ENCODE assay signal across 26 cellular contexts in the genomic region with DNA sequence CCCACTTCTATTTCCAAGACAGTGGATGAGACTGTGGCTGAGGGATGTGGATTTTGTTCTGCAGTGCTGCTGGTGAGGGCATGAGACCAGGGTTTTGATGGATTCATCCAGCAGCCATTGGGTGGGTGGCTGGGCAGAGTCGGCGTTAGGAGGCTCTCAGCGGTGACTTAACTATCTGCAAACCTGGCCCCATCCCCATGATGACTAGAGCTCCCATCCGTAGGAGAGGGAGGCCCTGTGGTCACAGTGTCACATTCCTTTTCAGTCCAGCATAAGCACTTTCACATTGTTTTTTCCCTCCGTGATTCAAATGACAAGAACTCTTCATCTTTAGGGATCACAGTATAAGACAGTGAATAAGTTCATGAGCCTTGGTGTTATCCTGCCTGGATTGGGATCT.
DNase-seq lines count a peak whose midpoint lies in the region; ATAC-seq and TF ChIP-seq lines count a peak whose summit lies in the region.
"Had no signal": no experiment of that assay in that cellular context is flagged by ENCODE, and none has a peak within 500 bp of the region (broad histone marks: within the 10 kb centered on the region; RNA-seq: fewer than 3 reads in every experiment).

No MANE protein-coding gene starts in this region.

- ATAC-seq in GM18861 (IDR thresholded peaks at IDR 0.05; ENCODE audit: unreplicated experiment) (no peak), GM18867 (IDR thresholded peaks at IDR 0.05; ENCODE audit: unreplicated experiment) (no peak)
- ATAC-seq: A549; gastroesophageal sphincter; natural killer cell treated with Interleukin-12 subunit alpha and Interleukin-12 subunit beta and Interleukin-15 and Interleukin-18, amount 100 ng/mL, for 72 hours; T-helper 17 cell had no signal

- H3K4me3 ChIP-seq in AG04449 (ENCODE audit: low read depth, low read length) (no peak overlapping the region), GM23248 (no peak overlapping the region), brain microvascular endothelial cell (ENCODE audit: low read depth, low read length) (no peak overlapping the region)
- H3K4me3 ChIP-seq: A549, colonic mucosa, gastroesophageal sphincter, HAP-1, MG63, prostate gland, uterus had no signal

- CTCF ChIA-PET in AG04449 (lab: Yijun Ruan, JAX): interaction anchor here (0.7 kb wide), 1 partner anchor 60 kb away, joined by 3 read pairs; a partner anchor contains a TSS

- H3K27ac ChIP-seq in GM23248 (peak overlapping the region; percentile 32), brain microvascular endothelial cell (no peak overlapping the region)
- H3K27ac ChIP-seq: A549, colonic mucosa, gastroesophageal sphincter, prostate gland, uterus had no signal

- no peaks in the 10 kb centered on the region for H3K79me2 ChIP-seq in GM23248 (ENCODE audit: insufficient read depth)

- TF ChIP-seq CTCF in AG04449 (IDR thresholded peaks at IDR 0.05; ENCODE audit: insufficient read depth, low read length, missing control alignments): no peak
- no peak for TF ChIP-seq CTCF in brain microvascular endothelial cell (IDR thresholded peaks at IDR 0.05; ENCODE audit: low read depth, low read length, missing control alignments)

- peaks cover 13% of the 10 kb centered on the region for H3K4me1 ChIP-seq in GM23248 (ENCODE audit: insufficient read depth)
- H3K4me1 ChIP-seq: HAP-1, prostate gland, uterus had no signal

- no peak overlapping the region for H2AFZ ChIP-seq in GM23248

- no peaks in the 10 kb centered on the region for H3K9me3 ChIP-seq in GM23248 (ENCODE audit: low read depth)
- H3K9me3 ChIP-seq: A549, colonic mucosa, gastroesophageal sphincter, HAP-1, MG63, prostate gland, uterus had no signal

- no peaks in the 10 kb centered on the region for H3K9me2 ChIP-seq in GM23248 (ENCODE audit: insufficient read depth)

- H3K27me3 ChIP-seq in GM23248 (replicated peaks; ENCODE audit: insufficient read depth): no peaks in the 10 kb centered on the region
- H3K27me3 ChIP-seq in brain microvascular endothelial cell (replicated peaks): no peaks in the 10 kb centered on the region
- H3K27me3 ChIP-seq: colonic mucosa, gastroesophageal sphincter, MG63, uterus had no signal

- in situ Hi-C loops in GM23248 (cut with MboI) (no loop called here), brain microvascular endothelial cell (cut with HindIII; ENCODE audit: low pct_ligation_motif_present, low sequenced_read_pairs) (no loop called here)

- H3F3A ChIP-seq in GM23248 (ENCODE audit: insufficient read depth): peaks cover 4% of the 10 kb centered on the region; the same call in 1 of the 2 replicates

- H4K20me1 ChIP-seq in GM23248 (ENCODE audit: insufficient read depth): no peaks in the 10 kb centered on the region

- DNase-seq in AG04449 (ENCODE audit: low read depth, low spot score): peak; percentile 42
- DNase-seq in GM23248: peak; percentile 90
- DNase-seq in brain microvascular endothelial cell: peak; percentile 72
- peak; percentile 62 for DNase-seq in hepatic stellate cell (ENCODE audit: low spot score)
- DNase-seq in epidermal melanocyte (ENCODE audit: insufficient read length, low spot score): no peak
- DNase-seq in NCI-H187 (lab: John Stamatoyannopoulos, UW): no peak
- DNase-seq: activated CD4-positive, alpha-beta memory T cell treated with anti-CD3 and anti-CD28 coated beads, Interleukin-2, amount 10 ng/mL, durations not matched to agents 7 days and 5 days; activated naive CD4-positive, alpha-beta T cell; aorta; CD8-positive, alpha-beta memory T cell; colonic mucosa; left colon; MG63; NCI-H1436; NCI-H774; OCI-M1; stimulated activated CD4-positive, alpha-beta T cell treated with anti-CD3 and anti-CD28 coated beads, Interleukin-4, amount 100 ng/mL, for 4 hours; T-helper 17 cell; uterus had no signal

- H3K36me3 ChIP-seq in GM23248 (ENCODE audit: low read depth) (no peaks in the 10 kb centered on the region), brain microvascular endothelial cell (replicated peaks) (no peaks in the 10 kb centered on the region)
- H3K36me3 ChIP-seq: colonic mucosa, gastroesophageal sphincter, HAP-1, MG63, prostate gland, uterus had no signal

- POLR2A ChIA-PET in AG04449 (lab: Yijun Ruan, JAX): no interaction called here

- WGBS in GM23248 (ENCODE audit: low coverage in 1 of 2, low lambda C conversion rate in 2 of 2, missing lambda C conversion rate in 2 of 2), 2 experiments: 23 to 37% methylated on average over 5 of the region's 5 CpGs

- H3K4me2 ChIP-seq in GM23248 (ENCODE audit: unreplicated experiment): peak overlapping the region; percentile 9
- H3K4me2 ChIP-seq: A549 had no signal

- H3K9ac ChIP-seq in GM23248: no peak overlapping the region

Comparison
In these comparisons a context has a peak if more than half of its experiments do, and no peak if none do; other contexts are left out.
1. DNase-seq: peak in AG04449 (single experiment), GM23248 (single experiment), brain microvascular endothelial cell (single experiment) and hepatic stellate cell (single experiment); none in epidermal melanocyte (single experiment) and NCI-H187 (0 of 2).